ENCODE assay signal across 24 cellular contexts in the genomic region with DNA sequence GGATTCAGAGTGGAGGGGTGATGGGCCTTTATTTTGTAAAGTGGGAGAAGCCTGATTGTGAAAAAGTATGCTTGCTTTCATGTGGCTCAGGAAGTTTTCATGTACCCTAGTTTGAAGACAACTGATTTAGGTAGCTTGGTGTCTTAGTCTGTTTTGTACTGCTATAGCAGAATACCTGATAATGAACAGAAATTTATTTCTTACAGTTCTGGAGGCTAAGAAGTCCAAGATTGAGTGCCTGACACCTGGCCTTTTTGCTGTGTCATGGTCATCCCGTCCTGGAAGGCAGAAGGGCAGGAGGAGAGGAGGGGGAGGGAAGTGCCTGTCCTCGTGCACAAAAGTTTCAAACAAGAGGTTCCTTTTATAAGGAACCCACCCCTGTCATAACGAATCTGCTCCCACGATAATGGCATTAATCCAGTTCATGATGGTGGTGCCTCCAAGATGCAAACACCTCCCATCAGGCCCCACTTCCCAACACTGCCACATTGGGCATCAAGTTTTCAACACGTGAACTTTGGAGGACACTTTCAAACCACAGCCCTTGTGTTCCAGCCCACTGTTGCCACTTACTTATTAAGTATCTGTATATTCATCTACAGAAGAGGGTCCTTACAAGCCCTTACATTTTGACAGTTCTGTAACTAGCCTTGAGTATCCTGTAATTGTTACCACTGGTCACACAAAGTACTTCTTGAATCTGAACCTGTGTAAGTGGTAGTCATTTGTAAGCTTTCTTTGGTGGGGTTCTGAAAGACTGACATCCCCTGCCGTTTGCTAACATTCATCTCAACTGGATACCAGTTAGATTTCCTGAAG. TPM values are rescaled to one million over a fixed set of nuclear protein-coding genes. Genes with fewer than 3 reads are reported as not detected.
DNase-seq lines count a peak whose midpoint lies in the region; ATAC-seq, FAIRE-seq and TF ChIP-seq lines count a peak whose summit lies in the region.
"Had no signal": no experiment of that assay in that cellular context is flagged by ENCODE, and none has a peak within 500 bp of the region (broad histone marks: within the 10 kb centered on the region; RNA-seq: fewer than 3 reads in every experiment).

No MANE protein-coding gene starts in this region.

- H2AFZ ChIP-seq in Loucy (ENCODE audit: low read length) (no peak overlapping the region), H1 (ENCODE audit: low read length) (no peak overlapping the region)

- peaks cover 93% of the 10 kb centered on the region for H4K20me1 ChIP-seq in Loucy (ENCODE audit: insufficient read depth, low read length, poor library complexity, severe bottlenecking)
- H4K20me1 ChIP-seq in H1 (replicated peaks in 1 of 2; ENCODE audit: control insufficient read depth in 1 of 2, insufficient read depth in 2 of 2, low read length in 2 of 2) = peaks cover 37 to 55% of the 10 kb centered on the region in 2 experiments

- H3K4me1 ChIP-seq in Loucy (ENCODE audit: insufficient read depth, low read length, poor library complexity, severe bottlenecking) (peaks cover 76% of the 10 kb centered on the region), H1 (replicated peaks in 1 of 4; ENCODE audit: control insufficient read depth in 3 of 4, insufficient read depth in 4 of 4, low read length in 3 of 4) (peaks cover 14 to 44% (median 28%) of the 10 kb centered on the region in 4 experiments), psoas muscle (peaks cover 37% of the 10 kb centered on the region)
- H3K4me1 ChIP-seq: breast epithelium, thyroid gland had no signal

- CTCF ChIA-PET in H1 (lab: Charles Lee; ENCODE audit: partially characterized antibody) = interaction anchor here (1.0 to 2.0 kb wide), 3 partner anchors 9 to 38 kb away, joined by 3 to 4 read pairs (median 4); no protein-coding TSS in a partner anchor

- H3K79me1 ChIP-seq in H1 (ENCODE audit: low read depth, low read length) = peaks cover 15% of the 10 kb centered on the region

- 0 out of 2 replicates have a peak overlapping the region, but pooled peaks have one; percentile 56 for H3K18ac ChIP-seq in H1 (ENCODE audit: extremely low read depth, low read length)

- no peaks in the 10 kb centered on the region for H3K9me2 ChIP-seq in Loucy (replicated peaks; ENCODE audit: low read depth, low read length)

- H2BK20ac ChIP-seq in H1 (ENCODE audit: low read length) = no peak overlapping the region

- ATAC-seq in psoas muscle (peak in 1 of 4 donors; percentile 23), HG02870 (IDR thresholded peaks at IDR 0.05; ENCODE audit: unreplicated experiment) (no peak)
- ATAC-seq: left ventricle myocardium superior; PC-3; stimulated activated naive CD8-positive, alpha-beta T cell treated with anti-CD3 and anti-CD28 coated beads, Interleukin-15, Interleukin-2, amounts not matched to agents 100 U/mL and 50 U/mL, for 24 hours had no signal

- H3K9me3 ChIP-seq in Loucy (ENCODE audit: insufficient read depth, low read depth, low read length) = no peaks in the 10 kb centered on the region
- H3K9me3 ChIP-seq in H1 (ENCODE audit: insufficient read depth in 2 of 2, low read depth in 1 of 2, low read length in 1 of 2) = no peaks in the 10 kb centered on the region
- no peaks in the 10 kb centered on the region for H3K9me3 ChIP-seq in psoas muscle
- H3K9me3 ChIP-seq: breast epithelium, Caco-2, neutrophil, thyroid gland had no signal

- TF ChIP-seq RAD21 in H1 (IDR thresholded peaks at IDR 0.05 in 1 of 2, conservative IDR thresholded peaks at IDR 0.05 in 1 of 2; ENCODE audit: low read depth in 2 of 2, low read length in 2 of 2) = no peak

- H3K23ac ChIP-seq in H1 (ENCODE audit: insufficient read length) = no peak overlapping the region

- TF ChIP-seq POLR2A in GM12891 (IDR thresholded peaks at IDR 0.05; ENCODE audit: low read depth, low read length) (no peak), H1 (IDR thresholded peaks at IDR 0.05; ENCODE audit: control extremely low read depth in 1 of 2, low read depth in 2 of 2, low read length in 2 of 2) (no peak)

- POLR2A ChIA-PET in H1 (lab: Charles Lee; ENCODE audit: partially characterized antibody) = interaction anchor here (0.6 to 12.5 kb wide), 4 partner anchors 8 to 18 kb away, joined by 3 to 114 read pairs (median 4); a partner anchor contains a TSS

- H3K27ac ChIP-seq in H1 (ENCODE audit: low read depth, low read length) = no peak overlapping the region
- H3K27ac ChIP-seq in psoas muscle = peak overlapping the region; percentile 21
- H3K27ac ChIP-seq: breast epithelium, neutrophil, thyroid gland had no signal

- WGBS in H1 (ENCODE audit: extremely low coverage in 1 of 2, insufficient coverage in 1 of 2, insufficient read length in 1 of 2, insufficient replicate concordance in 2 of 2, low coverage in 1 of 2, low lambda C conversion rate in 2 of 2, missing lambda C conversion rate in 1 of 2), 2 experiments = 65% methylated on average over 6 of the region's 6 CpGs; no CpG with 5 or more reads in 1 of the 2 experiments
- 52 to 58% (median 52%) methylated on average over 6 of the region's 6 CpGs for WGBS in psoas muscle, 3 donors

- H3K79me2 ChIP-seq in Loucy (ENCODE audit: insufficient read depth, low read length) = peaks cover 100% of the 10 kb centered on the region
- peaks cover 68 to 100% of the 10 kb centered on the region in 2 experiments for H3K79me2 ChIP-seq in H1 (ENCODE audit: control insufficient read depth in 1 of 2, insufficient read depth in 2 of 2, low read length in 2 of 2)

- no peak overlapping the region for H4K91ac ChIP-seq in H1 (replicated peaks; ENCODE audit: insufficient read length, low read length)

- H4K8ac ChIP-seq in H1 (ENCODE audit: extremely low read depth, insufficient read depth, low read length) = no peak overlapping the region

- no peak overlapping the region; the same call in 1 of the 2 replicates for H2BK12ac ChIP-seq in H1 (ENCODE audit: low read depth, low read length)

- H3K4me3 ChIP-seq in Loucy (ENCODE audit: low read length, poor library complexity, severe bottlenecking) = no peak overlapping the region
- 0 out of 8 replicates have a peak overlapping the region, but pooled peaks of 1 of the 4 experiments have one; percentile 18 for H3K4me3 ChIP-seq in H1 (ENCODE audit: extremely low read depth in 1 of 4, insufficient read depth in 2 of 4, low read depth in 3 of 4, low read length in 4 of 4)
- H3K4me3 ChIP-seq in psoas muscle = no peak overlapping the region
- H3K4me3 ChIP-seq: breast epithelium, smooth muscle cell, thyroid gland had no signal

- H3K23me2 ChIP-seq in H1 (ENCODE audit: low read depth, low read length) = no peaks in the 10 kb centered on the region

- H2AK5ac ChIP-seq in H1 (ENCODE audit: low read depth, low read length) = no peak overlapping the region

- peaks cover 6% of the 10 kb centered on the region; the same call in 1 of the 2 replicates for H3K36me3 ChIP-seq in Loucy (ENCODE audit: insufficient read depth, low read length)
- H3K36me3 ChIP-seq in H1 (ENCODE audit: control insufficient read depth in 2 of 4, insufficient read depth in 4 of 4, low read length in 3 of 4) = peaks cover 0 to 9% (median 0%) of the 10 kb centered on the region in 4 experiments; a peak in 2 of 8 replicates
- H3K36me3 ChIP-seq in psoas muscle (ENCODE audit: insufficient read depth in 1 of 2, low read depth in 1 of 2) = peaks cover 0 to 8% of the 10 kb centered on the region in 2 donors
- H3K36me3 ChIP-seq: breast epithelium, neutrophil, thyroid gland had no signal

- TF ChIP-seq CTCF in Loucy (conservative IDR thresholded peaks at IDR 0.05; ENCODE audit: low read length) (no peak), H1 (IDR thresholded peaks at IDR 0.05; ENCODE audit: control extremely low read depth in 1 of 3, insufficient read depth in 1 of 3, low read depth in 1 of 3, low read length in 3 of 3) (no peak), psoas muscle (IDR thresholded peaks at IDR 0.05) (no peak)

- no peak overlapping the region for H3K56ac ChIP-seq in H1 (replicated peaks; ENCODE audit: insufficient read length, low read depth, low read length)

- no peak overlapping the region for H4K5ac ChIP-seq in H1 (ENCODE audit: insufficient read length, low read depth, low read length)

- H3K14ac ChIP-seq in H1 (ENCODE audit: insufficient read length) = no peak overlapping the region

- intact Hi-C loops in psoas muscle (cut with DNase I) = no loop called here

- DNase-seq in GM12891 (ENCODE audit: insufficient read length, low spot score) (no peak), H1 (ENCODE audit: low read depth in 1 of 2, low spot score in 2 of 2) (no peak), psoas muscle (no peak), DMS 273 treated with DMSO at 0.1 percent for 48 hours (lab: John Stamatoyannopoulos, UW) (no peak), NCI-H345 treated with DMSO at 0.1 percent for 48 hours (lab: John Stamatoyannopoulos, UW; ENCODE audit: unreplicated experiment) (no peak)
- DNase-seq: activated CD4-positive, alpha-beta T cell treated with anti-CD3 and anti-CD28 coated beads, Interleukin-2, amount 50 U/mL, for 1 hour; activated CD8-positive, alpha-beta memory T cell treated with anti-CD3 and anti-CD28 coated beads, Interleukin-2, amount 50 U/mL, for 48 hours; activated effector memory CD4-positive, alpha-beta T cell treated with anti-CD3 and anti-CD28 coated beads, Interleukin-2, amount 50 U/mL, for 16 hours; Caco-2; cortex of kidney; left ventricle myocardium superior; NCI-H1105; NCI-H748 treated with DMSO at 0.1 percent for 48 hours; PC-3; SHP77 treated with DMSO at 0.1 percent for 48 hours; stimulated activated CD4-positive, alpha-beta T cell treated with anti-CD3 and anti-CD28 coated beads, Interleukin-2, amount 100 ng/mL, for 48 hours; stimulated activated naive CD8-positive, alpha-beta T cell treated with anti-CD3 and anti-CD28 coated beads, Interleukin-15, Interleukin-2, amounts not matched to agents 100 U/mL and 50 U/mL, for 24 hours; T-helper 1 cell; thyroid gland had no signal

- H3K27me3 ChIP-seq in Loucy (ENCODE audit: insufficient read depth, low read length, poor library complexity, severe bottlenecking) (no peaks in the 10 kb centered on the region), H1 (replicated peaks in 1 of 4; ENCODE audit: control insufficient read depth in 3 of 4, extremely low read depth in 1 of 4, insufficient read depth in 3 of 4, low read length in 3 of 4) (no peaks in the 10 kb centered on the region), psoas muscle (ENCODE audit: insufficient read depth in 3 of 3, low read length in 2 of 3) (no peaks in the 10 kb centered on the region)
- H3K27me3 ChIP-seq: breast epithelium, neutrophil, thyroid gland had no signal

- FAIRE-seq in GM12891 (lab: Jason Lieb, UNC) (peak; percentile 48), H1 (lab: Jason Lieb, UNC) (no peak)

- no peaks in the 10 kb centered on the region for H3F3A ChIP-seq in Loucy (ENCODE audit: low read depth)

- H3K4me2 ChIP-seq in Loucy (ENCODE audit: low read depth, low read length, poor library complexity, severe bottlenecking) (peak overlapping the region; percentile 57), H1 (ENCODE audit: insufficient read depth in 1 of 2, low read depth in 2 of 2, low read length in 2 of 2) (peak overlapping the region; percentile 31 to 48)
- H3K4me2 ChIP-seq: smooth muscle cell had no signal

- H2BK5ac ChIP-seq in H1 (ENCODE audit: low read depth, low read length) = 0 out of 2 replicates have a peak overlapping the region, but pooled peaks have one; percentile 15

- no peak for TF ChIP-seq EP300 in H1 (IDR thresholded peaks at IDR 0.05; ENCODE audit: borderline replicate concordance in 1 of 2, low read depth in 2 of 2, low read length in 2 of 2)

- H2BK120ac ChIP-seq in H1 (replicated peaks; ENCODE audit: low read depth, low read length) = no peak overlapping the region

- no peak overlapping the region for H2BK15ac ChIP-seq in H1 (ENCODE audit: low read length)

- H3K4ac ChIP-seq in H1 (replicated peaks; ENCODE audit: insufficient read length, low read depth, low read length) = no peak overlapping the region

- H3K9ac ChIP-seq in Loucy (ENCODE audit: low read depth, low read length, poor library complexity, severe bottlenecking) (no peak overlapping the region), H1 (replicated peaks in 1 of 4; ENCODE audit: extremely low read depth in 1 of 4, low read depth in 3 of 4, low read length in 3 of 4) (no peak overlapping the region)

RNA-seq across cellular contexts. Expression of a gene that starts 9.5 kb away (rescaled TPM):
- polyA plus RNA-seq in GM12891 (2012; ENCODE audit: low read depth, missing spikeins) = 32.8 TPM
- 102 and 103 TPM in 2 replicates for total RNA-seq in H1 (2021; fragmentation: NEBNext Ultra II Directional; extraction: Animal tissue kit (Norgen Biotek cat#: 25700))
- polyA plus RNA-seq in H1 (2011; rRNA removed) (105 and 109 TPM in 2 replicates), psoas muscle (100 to 1,000 TPM in 1 of 3 donors, 10 to 100 TPM in 2; 14.6 to 273 (median 25.1) TPM)
- polyA plus RNA-seq in H1 (2011; cell fraction: cytosol; rRNA removed) = 93.3 TPM
- polyA plus RNA-seq in H1 (2011; cell fraction: nucleus; rRNA removed) = 78.4 TPM
- polyA plus RNA-seq in H1 (2012, experiment 1 of 2) = 77.5 to 83.9 TPM (median 80.6 TPM) in 4 replicates
- polyA plus RNA-seq in H1 (2012, experiment 2 of 2) = 67.8 TPM
- 69.1 TPM for polyA plus RNA-seq in H1 (2013, experiment 1 of 2)
- polyA plus RNA-seq in H1 (2013, experiment 2 of 2) = 71.6 TPM
- 124 and 144 TPM in 2 replicates for polyA minus RNA-seq in H1 (2011; rRNA and poly(A)+ RNA removed)
- 73.4 TPM for polyA minus RNA-seq in H1 (2011; cell fraction: cytosol; rRNA and poly(A)+ RNA removed)
- 64.7 TPM for polyA minus RNA-seq in H1 (2011; cell fraction: nucleus; rRNA and poly(A)+ RNA removed)
- 10 to 100 TPM; 17.2 to 94.6 (median 29.7) TPM for total RNA-seq in psoas muscle
